ENCODE assay signal across 16 cellular contexts in the genomic region with DNA sequence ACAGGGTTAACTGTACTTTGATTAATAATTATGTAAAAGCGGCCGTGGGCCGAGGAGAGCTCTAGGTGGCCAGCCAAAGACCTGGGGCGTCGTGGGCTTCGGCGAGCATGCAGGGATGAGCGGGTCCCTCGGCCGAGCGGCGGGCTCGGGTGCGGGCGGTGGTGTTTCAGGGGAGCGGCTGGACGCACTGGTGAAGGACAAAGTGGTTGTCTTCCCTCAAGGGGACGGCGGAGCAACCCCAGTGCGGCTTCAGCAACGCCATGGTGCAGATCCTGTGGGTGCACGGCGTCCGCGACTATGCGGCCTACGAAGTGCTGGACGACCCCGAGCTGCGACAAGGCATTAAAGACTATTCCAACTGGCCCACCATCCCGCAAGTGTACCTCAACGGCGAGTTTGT.
DNase-seq lines count a peak whose midpoint lies in the region; ATAC-seq and TF ChIP-seq lines count a peak whose summit lies in the region.
"Had no signal": no experiment of that assay in that cellular context is flagged by ENCODE, and none has a peak within 500 bp of the region (broad histone marks: within the 10 kb centered on the region; RNA-seq: fewer than 3 reads in every experiment).

No MANE protein-coding gene starts in this region.

- no peak overlapping the region for H2AFZ ChIP-seq in osteoblast (ENCODE audit: low read length)
- H2AFZ ChIP-seq: GM23338 had no signal

- H3K4me1 ChIP-seq in HEK293 (ENCODE audit: control insufficient read depth, insufficient read depth, low read length): no peaks in the 10 kb centered on the region
- H3K4me1 ChIP-seq in RWPE2 (ENCODE audit: insufficient read depth, poor library complexity, severe bottlenecking): peaks cover 16% of the 10 kb centered on the region
- H3K4me1 ChIP-seq in osteoblast (ENCODE audit: insufficient read depth, low read length): peaks cover 26% of the 10 kb centered on the region

- TF ChIP-seq CTCF in HEK293 (tag by site-specific recombination; IDR thresholded peaks at IDR 0.05) (no peak), RWPE2 (IDR thresholded peaks at IDR 0.05; ENCODE audit: poor library complexity, severe bottlenecking) (no peak), osteoblast (IDR thresholded peaks at IDR 0.05; ENCODE audit: extremely low read depth, low read depth, low read length) (no peak)

- no peaks in the 10 kb centered on the region for H3K27me3 ChIP-seq in RWPE2 (ENCODE audit: insufficient read depth, poor library complexity, severe bottlenecking)
- H3K27me3 ChIP-seq in osteoblast (ENCODE audit: insufficient read depth, low read length): no peaks in the 10 kb centered on the region
- H3K27me3 ChIP-seq: BLaER1 treated with 17β-estradiol and CSF1 and Interleukin-3, amounts not matched to agents 10 nM and 100 nM had no signal

- H3K27ac ChIP-seq in HEK293 (ENCODE audit: extremely low read depth, low read depth, low read length) (no peak overlapping the region), RWPE2 (ENCODE audit: poor library complexity, severe bottlenecking) (no peak overlapping the region), osteoblast (ENCODE audit: low read depth, low read length) (peak overlapping the region; percentile 18)
- H3K27ac ChIP-seq: 22Rv1; BLaER1 treated with 17β-estradiol and CSF1 and Interleukin-3, amounts not matched to agents 10 nM and 100 nM had no signal

- no peaks in the 10 kb centered on the region for H3K79me2 ChIP-seq in osteoblast (ENCODE audit: insufficient read depth, low read length)

- H3K4me3 ChIP-seq in HEK293 (ENCODE audit: low read depth, low read length): no peak overlapping the region
- H3K4me3 ChIP-seq in RWPE2 (ENCODE audit: severe bottlenecking): no peak overlapping the region
- H3K4me3 ChIP-seq in osteoblast (ENCODE audit: insufficient read depth, low read length): no peak overlapping the region
- H3K4me3 ChIP-seq: BLaER1 treated with 17β-estradiol and CSF1 and Interleukin-3, amounts not matched to agents 10 nM and 100 nM; GM12878; GM23338 had no signal

- POLR2A ChIA-PET in HEK293 (lab: Yijun Ruan, JAX): no interaction called here

- no peaks in the 10 kb centered on the region for H3K36me3 ChIP-seq in HEK293 (ENCODE audit: control insufficient read depth in 2 of 2, insufficient read depth in 1 of 2, low read length in 2 of 2)
- no peaks in the 10 kb centered on the region for H3K36me3 ChIP-seq in RWPE2 (ENCODE audit: low read depth)
- H3K36me3 ChIP-seq in osteoblast (ENCODE audit: insufficient read depth, low read length): no peaks in the 10 kb centered on the region
- H3K36me3 ChIP-seq: BLaER1 treated with 17β-estradiol and CSF1 and Interleukin-3, amounts not matched to agents 10 nM and 100 nM had no signal

- H3K9me3 ChIP-seq in HEK293 (ENCODE audit: control insufficient read depth, insufficient read depth, low read depth, low read length) (no peaks in the 10 kb centered on the region; the same call in 1 of the 2 replicates), RWPE2 (ENCODE audit: severe bottlenecking) (no peaks in the 10 kb centered on the region), osteoblast (ENCODE audit: low read depth, low read length) (no peaks in the 10 kb centered on the region)

- no peak overlapping the region for H3K4me2 ChIP-seq in osteoblast (ENCODE audit: insufficient read depth, low read length)
- H3K4me2 ChIP-seq: BLaER1 treated with 17β-estradiol and CSF1 and Interleukin-3, amounts not matched to agents 10 nM and 100 nM; GM23338 had no signal

- CTCF ChIA-PET in HEK293 (lab: Yijun Ruan, JAX): interaction anchor here (0.8 kb wide), 1 partner anchor 11 kb away, joined by 3 read pairs; no protein-coding TSS in a partner anchor

- ATAC-seq in RWPE2 (ENCODE audit: low read depth): no peak
- ATAC-seq: CD8-positive, alpha-beta T cell; GM12878; GM23338 had no signal

- no peaks in the 10 kb centered on the region for H4K20me1 ChIP-seq in osteoblast (ENCODE audit: insufficient read depth, low read length)
- H4K20me1 ChIP-seq: BLaER1 treated with 17β-estradiol and CSF1 and Interleukin-3, amounts not matched to agents 10 nM and 100 nM had no signal

- peak; percentile 7 for DNase-seq in activated gamma-delta T cell (lab: John Stamatoyannopoulos, UW)
- DNase-seq in activated gamma-delta T cell treated with Interleukin-2 at 50 U/mL for 16 hours: no peak
- peak; percentile 20 for DNase-seq in RWPE2 (ENCODE audit: low spot score)
- DNase-seq in osteoblast (ENCODE audit: insufficient read length, low spot score, missing footprints): no peak
- no peak for DNase-seq in GDM1 (lab: John Stamatoyannopoulos, UW)
- no peak for DNase-seq in ureter (ENCODE audit: low spot score)
- no peak for DNase-seq in superior temporal gyrus (ENCODE audit: extremely low spot score)
- DNase-seq: Calu3; CD8-positive, alpha-beta T cell; DMS79 treated with DMSO at 0.1 percent for 48 hours; HCEC 1CT had no signal

TF ChIP-seq in HEK293, 187 proteins besides CTCF, POLR2A, EP300 and RAD21:
- TF ChIP-seq, protein P1, sequence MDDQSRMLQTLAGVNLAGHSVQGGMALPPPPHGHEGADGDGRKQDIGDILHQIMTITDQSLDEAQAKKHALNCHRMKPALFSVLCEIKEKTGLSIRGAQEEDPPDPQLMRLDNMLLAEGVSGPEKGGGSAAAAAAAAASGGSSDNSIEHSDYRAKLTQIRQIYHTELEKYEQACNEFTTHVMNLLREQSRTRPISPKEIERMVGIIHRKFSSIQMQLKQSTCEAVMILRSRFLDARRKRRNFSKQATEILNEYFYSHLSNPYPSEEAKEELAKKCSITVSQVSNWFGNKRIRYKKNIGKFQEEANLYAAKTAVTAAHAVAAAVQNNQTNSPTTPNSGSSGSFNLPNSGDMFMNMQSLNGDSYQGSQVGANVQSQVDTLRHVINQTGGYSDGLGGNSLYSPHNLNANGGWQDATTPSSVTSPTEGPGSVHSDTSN (CRISPR knock-in tag; IDR thresholded peaks at IDR 0.05): 0 out of 2 replicates have a peak, but pooled peaks have one; percentile 31
- no peak for TF ChIP-seq ZNF776 (tag by site-specific recombination; IDR thresholded peaks at IDR 0.05; ENCODE audit: borderline replicate concordance)
TF ChIP-seq in HEK293: peak in this region for 1.

Comparison
In these comparisons a context has a peak if more than half of its experiments do, and no peak if none do; other contexts are left out.
1. DNase-seq: peak in activated gamma-delta T cell (single experiment) and RWPE2 (single experiment); none in activated gamma-delta T cell treated with Interleukin-2 at 50 U/mL for 16 hours (single experiment), osteoblast (single experiment), GDM1 (single experiment), ureter (single experiment) and superior temporal gyrus (single experiment).